Comparison of ENCODE assay signal across 10 cellular contexts in genomic region chr6:167700199-167700598, GRCh38.
DNase-seq lines count a peak whose midpoint lies in the region; ATAC-seq and TF ChIP-seq lines count a peak whose summit lies in the region.
"Had no signal": no experiment of that assay in that cellular context is flagged by ENCODE, and none has a peak within 500 bp of the region (broad histone marks: within the 10 kb centered on the region; RNA-seq: fewer than 3 reads in every experiment).

No MANE protein-coding gene starts in this region.

- H3K4me3 ChIP-seq in Karpas-422 (ENCODE audit: low read length), result no peak overlapping the region
- H3K4me3 ChIP-seq: cardiac muscle cell had no signal

- peaks cover 25% of the 10 kb centered on the region for H3K27me3 Mint-ChIP-seq in activated T-cell treated with anti-CD3 and anti-CD28 coated beads, Interleukin-2, amount 50 U/mL, for 4 hours (ENCODE audit: low read depth)
- H3K27me3 Mint-ChIP-seq in activated CD8-positive, alpha-beta T cell treated with anti-CD3 and anti-CD28 coated beads for 36 hours, result peaks cover 22% of the 10 kb centered on the region
- H3K27me3 Mint-ChIP-seq in stimulated activated memory B cell treated with anti-CD40 and anti-IgM and Interleukin-4, amounts not matched to agents 10 μg/mL and 1 μg/mL and 100 μg/mL, for 72 hours, result peaks cover 9% of the 10 kb centered on the region

- no peak for ATAC-seq in activated T-cell treated with anti-CD3 and anti-CD28 coated beads, Interleukin-2, amount 50 U/mL, for 4 hours
- no peak for ATAC-seq in activated CD8-positive, alpha-beta T cell treated with anti-CD3 and anti-CD28 coated beads for 36 hours
- ATAC-seq in stimulated activated memory B cell treated with anti-CD40 and anti-IgM and Interleukin-4, amounts not matched to agents 10 μg/mL and 1 μg/mL and 100 μg/mL, for 72 hours, result no peak
- no peak for ATAC-seq in GM19455 (IDR thresholded peaks at IDR 0.05; ENCODE audit: unreplicated experiment)

- peak overlapping the region; percentile 92 for H3K27ac Mint-ChIP-seq in activated CD8-positive, alpha-beta T cell treated with anti-CD3 and anti-CD28 coated beads for 36 hours
- H3K27ac Mint-ChIP-seq in stimulated activated memory B cell treated with anti-CD40 and anti-IgM and Interleukin-4, amounts not matched to agents 10 μg/mL and 1 μg/mL and 100 μg/mL, for 72 hours, result peak overlapping the region; percentile 95

- H3K27me3 ChIP-seq in Karpas-422 (ENCODE audit: low read length), result no peaks in the 10 kb centered on the region
- H3K27me3 ChIP-seq: cardiac muscle cell had no signal

- no peaks in the 10 kb centered on the region for H4K20me1 ChIP-seq in Karpas-422 (ENCODE audit: insufficient read depth, low read depth, low read length)

- no peaks in the 10 kb centered on the region for H3K9me3 ChIP-seq in Karpas-422 (ENCODE audit: low read length)

- H3K4me2 ChIP-seq in Karpas-422 (ENCODE audit: low read depth, low read length, poor library complexity, severe bottlenecking), result no peak overlapping the region

- H2AFZ ChIP-seq in Karpas-422 (ENCODE audit: low read length), result no peak overlapping the region

- CTCF ChIA-PET in activated CD8-positive, alpha-beta T cell treated with anti-CD3 and anti-CD28 coated beads for 36 hours (lab: Charles Lee), result interaction anchor here (1.0 kb wide), 1 partner anchor 51 kb away, joined by 3 read pairs; no protein-coding TSS in a partner anchor

- peaks cover 10% of the 10 kb centered on the region for H3K4me1 ChIP-seq in Karpas-422 (ENCODE audit: low read length)

- H3K9ac ChIP-seq in Karpas-422 (ENCODE audit: low read length), result no peak overlapping the region

- H3K4me1 Mint-ChIP-seq in activated T-cell treated with anti-CD3 and anti-CD28 coated beads, Interleukin-2, amount 50 U/mL, for 4 hours (ENCODE audit: low read depth), result peaks cover 24% of the 10 kb centered on the region
- peaks cover 23% of the 10 kb centered on the region for H3K4me1 Mint-ChIP-seq in activated CD8-positive, alpha-beta T cell treated with anti-CD3 and anti-CD28 coated beads for 36 hours (ENCODE audit: low read depth)
- peaks cover 25% of the 10 kb centered on the region for H3K4me1 Mint-ChIP-seq in stimulated activated memory B cell treated with anti-CD40 and anti-IgM and Interleukin-4, amounts not matched to agents 10 μg/mL and 1 μg/mL and 100 μg/mL, for 72 hours

- no peaks in the 10 kb centered on the region for H3K36me3 Mint-ChIP-seq in activated T-cell treated with anti-CD3 and anti-CD28 coated beads, Interleukin-2, amount 50 U/mL, for 4 hours (ENCODE audit: insufficient read depth)
- no peaks in the 10 kb centered on the region for H3K36me3 Mint-ChIP-seq in activated CD8-positive, alpha-beta T cell treated with anti-CD3 and anti-CD28 coated beads for 36 hours (ENCODE audit: low read depth)
- no peaks in the 10 kb centered on the region for H3K36me3 Mint-ChIP-seq in stimulated activated memory B cell treated with anti-CD40 and anti-IgM and Interleukin-4, amounts not matched to agents 10 μg/mL and 1 μg/mL and 100 μg/mL, for 72 hours

- TF ChIP-seq CTCF in activated CD8-positive, alpha-beta T cell treated with anti-CD3 and anti-CD28 coated beads for 36 hours (IDR thresholded peaks at IDR 0.05), result no peak

- POLR2A ChIA-PET in activated CD8-positive, alpha-beta T cell treated with anti-CD3 and anti-CD28 coated beads for 36 hours (lab: Charles Lee), result no interaction called here

- no peak for DNase-seq in activated T-cell treated with anti-CD3 and anti-CD28 coated beads, Interleukin-2, amount 50 U/mL, for 4 hours
- DNase-seq in activated T-cell treated with anti-CD3 and anti-CD28 coated beads, Interleukin-2, amount 50 U/mL, for 1 hour, result no peak
- no peak for DNase-seq in activated CD8-positive, alpha-beta T cell treated with anti-CD3 and anti-CD28 coated beads for 36 hours
- DNase-seq in islet precursor cell (peak; percentile 79), NCI-H446 treated with DMSO at 0.1 percent for 48 hours (lab: John Stamatoyannopoulos, UW) (no peak), Karpas-422 (no peak)
- DNase-seq: NCI-H1417 treated with DMSO at 0.1 percent for 48 hours had no signal

- H3K36me3 ChIP-seq in Karpas-422 (ENCODE audit: insufficient read depth, low read length), result no peaks in the 10 kb centered on the region
- H3K36me3 ChIP-seq: cardiac muscle cell had no signal

- peak overlapping the region; percentile 74 for H3K4me3 Mint-ChIP-seq in activated T-cell treated with anti-CD3 and anti-CD28 coated beads, Interleukin-2, amount 50 U/mL, for 4 hours
- H3K4me3 Mint-ChIP-seq in activated CD8-positive, alpha-beta T cell treated with anti-CD3 and anti-CD28 coated beads for 36 hours, result no peak overlapping the region
- no peak overlapping the region for H3K4me3 Mint-ChIP-seq in stimulated activated memory B cell treated with anti-CD40 and anti-IgM and Interleukin-4, amounts not matched to agents 10 μg/mL and 1 μg/mL and 100 μg/mL, for 72 hours

- no peaks in the 10 kb centered on the region for H3K9me3 Mint-ChIP-seq in activated T-cell treated with anti-CD3 and anti-CD28 coated beads, Interleukin-2, amount 50 U/mL, for 4 hours
- H3K9me3 Mint-ChIP-seq in activated CD8-positive, alpha-beta T cell treated with anti-CD3 and anti-CD28 coated beads for 36 hours, result no peaks in the 10 kb centered on the region
- H3K9me3 Mint-ChIP-seq in stimulated activated memory B cell treated with anti-CD40 and anti-IgM and Interleukin-4, amounts not matched to agents 10 μg/mL and 1 μg/mL and 100 μg/mL, for 72 hours, result no peaks in the 10 kb centered on the region

- H3K27ac ChIP-seq in Karpas-422 (ENCODE audit: low read length), result no peak overlapping the region

- H3K9me2 ChIP-seq in Karpas-422 (replicated peaks; ENCODE audit: insufficient read depth, low read length), result no peaks in the 10 kb centered on the region

- intact Hi-C loops in activated CD8-positive, alpha-beta T cell treated with anti-CD3 and anti-CD28 coated beads for 36 hours (cut with micrococcal nuclease), result no loop called here

- no peaks in the 10 kb centered on the region for H3K79me2 ChIP-seq in Karpas-422 (ENCODE audit: low read length)
